Comparison of ENCODE assay signal across 15 cellular contexts in genomic region chr14:48826058-48826457, GRCh38.
A peak's percentile ranks its signal among the peaks of the same experiment; 100 is the strongest.
DNase-seq lines count a peak whose midpoint lies in the region; FAIRE-seq and TF ChIP-seq lines count a peak whose summit lies in the region.
"Had no signal": no experiment of that assay in that cellular context is flagged by ENCODE, and none has a peak within 500 bp of the region (broad histone marks: within the 10 kb centered on the region; RNA-seq: fewer than 3 reads in every experiment).

No MANE protein-coding gene starts in this region.

- no peak overlapping the region for H3K4ac ChIP-seq in mesenchymal stem cell (ENCODE audit: low read depth in 1 of 2, low read length in 2 of 2)

- H2BK5ac ChIP-seq in mesenchymal stem cell (ENCODE audit: low read depth, low read length, poor library complexity, severe bottlenecking): no peak overlapping the region

- H3K27me3 ChIP-seq in brain microvascular endothelial cell (replicated peaks): no peaks in the 10 kb centered on the region
- H3K27me3 ChIP-seq in mesenchymal stem cell (ENCODE audit: control insufficient read depth in 1 of 2, insufficient read depth in 1 of 2, low read length in 2 of 2): no peaks in the 10 kb centered on the region
- no peaks in the 10 kb centered on the region for H3K27me3 ChIP-seq in small intestine (ENCODE audit: control insufficient read depth in 2 of 2, insufficient read depth in 2 of 2, low read length in 2 of 2)
- no peaks in the 10 kb centered on the region for H3K27me3 ChIP-seq in dorsolateral prefrontal cortex
- H3K27me3 ChIP-seq: BLaER1 had no signal

- DNase-seq in NCI-H226 (peak; percentile 9), brain microvascular endothelial cell (peak; percentile 33), mesenchymal stem cell (peak; percentile 32), small intestine (no peak), dorsolateral prefrontal cortex (no peak), DMS79 treated with DMSO at 0.1 percent for 48 hours (lab: John Stamatoyannopoulos, UW) (no peak)
- DNase-seq: CD4-positive, alpha-beta memory T cell; DMS153; DMS79; GF-D8; HCEC 1CT had no signal

- H3K4me2 ChIP-seq in mesenchymal stem cell (ENCODE audit: low read length, poor library complexity, severe bottlenecking): no peak overlapping the region
- H3K4me2 ChIP-seq: A549, BLaER1, GM23338 had no signal

- H3K23ac ChIP-seq in mesenchymal stem cell (ENCODE audit: low read length in 2 of 2): no peak overlapping the region

- FAIRE-seq in small intestine (lab: Jason Lieb, UNC): no peak
- FAIRE-seq: A549, H54 had no signal

- in situ Hi-C loops in brain microvascular endothelial cell (cut with HindIII; ENCODE audit: low pct_ligation_motif_present, low sequenced_read_pairs): no loop called here

- H3K27ac ChIP-seq in brain microvascular endothelial cell (no peak overlapping the region), mesenchymal stem cell (ENCODE audit: low read length, poor library complexity, severe bottlenecking) (no peak overlapping the region), small intestine (ENCODE audit: low read depth in 1 of 2, low read length in 1 of 2) (no peak overlapping the region), dorsolateral prefrontal cortex (no peak overlapping the region)
- H3K27ac ChIP-seq: A549, BLaER1 had no signal

- H4K91ac ChIP-seq in mesenchymal stem cell (ENCODE audit: low read length): no peak overlapping the region

- no peak overlapping the region for H2BK120ac ChIP-seq in mesenchymal stem cell (ENCODE audit: low read depth, low read length)

- H3K4me1 ChIP-seq in mesenchymal stem cell (ENCODE audit: control insufficient read depth, insufficient read depth, low read depth, low read length) (no peaks in the 10 kb centered on the region), small intestine (ENCODE audit: control insufficient read depth in 2 of 2, insufficient read depth in 1 of 2, low read depth in 1 of 2, low read length in 1 of 2) (no peaks in the 10 kb centered on the region)
- H3K4me1 ChIP-seq: A549, BLaER1 had no signal

- H3K4me3 ChIP-seq in brain microvascular endothelial cell (ENCODE audit: low read depth, low read length) (no peak overlapping the region), mesenchymal stem cell (ENCODE audit: insufficient read depth in 1 of 2, low read depth in 1 of 2, low read length in 2 of 2) (no peak overlapping the region), small intestine (ENCODE audit: low read depth in 1 of 2, low read length in 2 of 2) (no peak overlapping the region), dorsolateral prefrontal cortex (no peak overlapping the region)
- H3K4me3 ChIP-seq: A549, BLaER1, GM23338 had no signal

- H2AFZ ChIP-seq in mesenchymal stem cell (ENCODE audit: low read depth, low read length): no peak overlapping the region
- H2AFZ ChIP-seq: GM23338 had no signal

- H3K79me1 ChIP-seq in mesenchymal stem cell (replicated peaks; ENCODE audit: low read length, poor library complexity, severe bottlenecking): no peaks in the 10 kb centered on the region

- H3K36me3 ChIP-seq in brain microvascular endothelial cell (replicated peaks): no peaks in the 10 kb centered on the region
- no peaks in the 10 kb centered on the region for H3K36me3 ChIP-seq in mesenchymal stem cell (ENCODE audit: control insufficient read depth in 1 of 2, insufficient read depth in 2 of 2, low read depth in 1 of 2, low read length in 2 of 2)
- H3K36me3 ChIP-seq in small intestine (ENCODE audit: control insufficient read depth in 2 of 2, insufficient read depth in 2 of 2, low read length in 2 of 2): no peaks in the 10 kb centered on the region
- H3K36me3 ChIP-seq: BLaER1 had no signal

- intact Hi-C loops in dorsolateral prefrontal cortex (cut with DNase I): no loop called here

- no peak overlapping the region for H3K14ac ChIP-seq in mesenchymal stem cell (ENCODE audit: low read length in 2 of 2)

- no peak overlapping the region for H4K8ac ChIP-seq in mesenchymal stem cell (ENCODE audit: low read length)

- WGBS in mesenchymal stem cell: 79% methylated on average over 3 of the region's 3 CpGs
- WGBS in small intestine, 3 donors: 88 to 93% (median 92%) methylated on average over 3 of the region's 3 CpGs

- no peak overlapping the region for H2AK5ac ChIP-seq in mesenchymal stem cell (ENCODE audit: low read length, severe bottlenecking)

- no peak overlapping the region for H3K9ac ChIP-seq in mesenchymal stem cell (ENCODE audit: low read length)
- H3K9ac ChIP-seq: BLaER1 had no signal

- H3K9me3 ChIP-seq in mesenchymal stem cell (ENCODE audit: control insufficient read depth, low read length) (no peaks in the 10 kb centered on the region), small intestine (ENCODE audit: control insufficient read depth, low read depth) (no peaks in the 10 kb centered on the region)
- H3K9me3 ChIP-seq: A549, BLaER1 had no signal

- TF ChIP-seq CTCF in brain microvascular endothelial cell (IDR thresholded peaks at IDR 0.05; ENCODE audit: low read depth, low read length, missing control alignments) (no peak), dorsolateral prefrontal cortex (IDR thresholded peaks at IDR 0.05 in 54 of 56, conservative IDR thresholded peaks at IDR 0.05 in 2 of 56; ENCODE audit: low read depth in 1 of 56, partially characterized antibody in 56 of 56) (no peak)

- H2BK15ac ChIP-seq in mesenchymal stem cell (ENCODE audit: low read depth, poor library complexity, severe bottlenecking): no peak overlapping the region

- H2BK12ac ChIP-seq in mesenchymal stem cell (ENCODE audit: low read length in 2 of 2): no peak overlapping the region

- H3K18ac ChIP-seq in mesenchymal stem cell (ENCODE audit: low read depth in 1 of 2, low read length in 2 of 2): no peak overlapping the region

Comparison
In these comparisons a context has a peak if more than half of its experiments do, and no peak if none do; other contexts are left out.
1. DNase-seq: peak in NCI-H226 (single experiment), brain microvascular endothelial cell (single experiment) and mesenchymal stem cell (single experiment); none in small intestine (single experiment), dorsolateral prefrontal cortex (0 of 10) and DMS79 treated with DMSO at 0.1 percent for 48 hours (single experiment).